In genomic region chr20:916825-917224, GRCh38 we compare ENCODE assay signal across 18 cellular contexts. TPM values are rescaled to one million over a fixed set of nuclear protein-coding genes. Genes with fewer than 3 reads are reported as not detected.
"Had no signal": no experiment of that assay in that cellular context is flagged by ENCODE, and none has a peak within 500 bp of the region (broad histone marks: within the 10 kb centered on the region; RNA-seq: fewer than 3 reads in every experiment).

No MANE protein-coding gene starts in this region.

- H3K4me3 ChIP-seq: adrenal gland, esophagus squamous epithelium, lung, prostate gland, right lobe of liver, transverse colon, uterus had no signal

- DNase-seq: activated CD4-positive, alpha-beta T cell treated with anti-CD3 and anti-CD28 coated beads, Interleukin-2, amount 10 ng/mL, durations not matched to agents 7 days and 5 days; activated gamma-delta T cell; adrenal gland; effector memory CD4-positive, alpha-beta T cell; esophagus squamous epithelium; midbrain; small intestine; stimulated activated CD4-positive, alpha-beta T cell treated with anti-CD3 and anti-CD28 coated beads, Interleukin-15, amount 100 ng/mL, for 24 hours; stimulated activated CD4-positive, alpha-beta T cell treated with anti-CD3 and anti-CD28 coated beads, Interleukin-2, amount 100 ng/mL, for 48 hours; transverse colon; uterus had no signal

- H3K27ac ChIP-seq: adrenal gland, esophagus squamous epithelium, prostate gland, right lobe of liver, transverse colon, uterus had no signal

- FAIRE-seq: bronchial epithelial cell, keratinocyte, small intestine had no signal

- H3K9me3 ChIP-seq: adrenal gland, esophagus squamous epithelium, prostate gland, right lobe of liver, transverse colon, uterus had no signal

- H3K27me3 ChIP-seq: adrenal gland, right lobe of liver, transverse colon, uterus had no signal

- H3K36me3 ChIP-seq: adrenal gland, esophagus squamous epithelium, prostate gland, right lobe of liver, transverse colon, uterus had no signal

- H3K4me1 ChIP-seq: adrenal gland, prostate gland, right lobe of liver, transverse colon, uterus had no signal

RNA-seq across cellular contexts. Expression of gene ANGPT4, which starts 0.7 kb away (rescaled TPM):
- total RNA-seq: activated CD4-positive, alpha-beta T cell treated with anti-CD3 and anti-CD28 coated beads, Interleukin-2, amount 10 ng/mL, durations not matched to agents 7 days and 5 days; bronchial epithelial cell; T-helper 1 cell treated with Interleukin-12 subunit alpha and Interleukin-12 subunit beta and Interleukin-4 antibody, amounts not matched to agents 30 ng/mL and 1 ng/mL, for 36 hours had no signal
- polyA plus RNA-seq: keratinocyte, neural cell had no signal
